23 cellular contexts compared by ENCODE assay signal in the genomic region with DNA sequence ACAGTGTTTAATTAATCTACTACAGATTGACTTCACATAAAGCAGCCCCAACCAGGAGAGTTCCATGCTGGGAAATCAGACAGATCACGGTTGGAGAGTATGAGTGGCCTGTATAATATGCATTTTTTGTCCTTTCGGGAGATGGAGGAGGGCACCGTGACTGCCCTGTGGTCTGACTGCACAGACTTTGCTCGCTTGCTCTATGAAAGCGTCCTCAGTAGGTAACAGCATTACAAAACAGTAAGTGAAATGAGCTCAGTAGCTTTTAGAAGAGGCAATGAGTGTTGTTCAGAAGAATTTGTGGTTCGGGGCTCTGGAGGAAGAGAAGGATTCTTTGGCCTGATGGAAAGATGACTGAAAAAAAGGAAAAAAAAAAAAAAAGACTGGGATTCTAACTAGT. TPM values are rescaled to one million over a fixed set of nuclear protein-coding genes. Genes with fewer than 3 reads are reported as not detected.
DNase-seq lines count a peak whose midpoint lies in the region; ATAC-seq, FAIRE-seq and TF ChIP-seq lines count a peak whose summit lies in the region.
"Had no signal": no experiment of that assay in that cellular context is flagged by ENCODE, and none has a peak within 500 bp of the region (broad histone marks: within the 10 kb centered on the region; RNA-seq: fewer than 3 reads in every experiment).

No MANE protein-coding gene starts in this region.

- no peak overlapping the region for H3K23ac ChIP-seq in neuronal stem cell (ENCODE audit: low read depth, low read length, poor library complexity)

- no peak overlapping the region for H3K18ac ChIP-seq in neuronal stem cell (ENCODE audit: low read length)

- no peak overlapping the region for H2BK120ac ChIP-seq in neuronal stem cell (ENCODE audit: low read depth, low read length)

- H3K27me3 ChIP-seq in HepG2 (ENCODE audit: control insufficient read depth in 1 of 2, insufficient read depth in 2 of 2, low read length in 2 of 2) (no peaks in the 10 kb centered on the region), right lobe of liver (no peaks in the 10 kb centered on the region), neuronal stem cell (ENCODE audit: control insufficient read depth in 3 of 3, insufficient read depth in 3 of 3, low read depth in 1 of 3, low read length in 3 of 3) (no peaks in the 10 kb centered on the region), testis (no peaks in the 10 kb centered on the region)
- H3K27me3 ChIP-seq: esophagus muscularis mucosa, gastrocnemius medialis, right atrium auricular region, thyroid gland had no signal

- CTCF ChIA-PET in HepG2 (lab: Yijun Ruan, JAX; ENCODE audit: low intra/inter-chr PET ratio, low total read pairs) (no interaction called here), RWPE1 (lab: Yijun Ruan, JAX) (no interaction called here)

- no peak overlapping the region for H2AFZ ChIP-seq in HepG2 (ENCODE audit: low read length)
- H2AFZ ChIP-seq in neuronal stem cell (ENCODE audit: low read length) = peak overlapping the region; percentile 69

- H4K91ac ChIP-seq in neuronal stem cell (ENCODE audit: low read depth, low read length, poor library complexity) = no peak overlapping the region

- DNase-seq in HepG2 (ENCODE audit: low spot score) (peak; percentile 28), right lobe of liver (no peak), kidney tubule cell (ENCODE audit: low spot score) (peak; percentile 43), neuronal stem cell (ENCODE audit: low spot score) (no peak), testis (no peak), RWPE1 (ENCODE audit: low spot score) (no peak), NCI-H2107 treated with DMSO at 0.1 percent for 48 hours (lab: John Stamatoyannopoulos, UW; ENCODE audit: unreplicated experiment) (no peak), GDM1 (lab: John Stamatoyannopoulos, UW) (no peak)
- DNase-seq: 8988T; activated CD4-positive, alpha-beta memory T cell treated with anti-CD3 and anti-CD28 coated beads, Interleukin-2, amount 10 ng/mL, durations not matched to agents 7 days and 5 days; activated CD4-positive, CD25-positive, alpha-beta regulatory T cell treated with anti-CD3 and anti-CD28 coated beads, Interleukin-2, amount 50 U/mL, for 72 hours; CD4-positive, alpha-beta T cell; DMS 273 treated with DMSO at 0.1 percent for 48 hours; effector memory CD4-positive, alpha-beta T cell; gastrocnemius medialis; KBM-7; nucleus accumbens; stimulated activated naive CD8-positive, alpha-beta T cell treated with anti-CD3 and anti-CD28 coated beads, Interleukin-15, Interleukin-2, amounts not matched to agents 100 U/mL and 50 U/mL, for 24 hours; T-helper 1 cell; thyroid gland had no signal

- H3K79me2 ChIP-seq in HepG2 (ENCODE audit: insufficient read depth, low read length) = no peaks in the 10 kb centered on the region

- POLR2A ChIA-PET in HepG2 (lab: Yijun Ruan, JAX) (interaction anchor here (1.7 kb wide), 1 partner anchor 33 kb away, joined by 8 read pairs; the partner anchor contains the start of gene SKIL), RWPE1 (lab: Yijun Ruan, JAX; ENCODE audit: low non-redundant PET) (interaction anchor here (0.7 kb wide), 1 partner anchor 34 kb away, joined by 5 read pairs; the partner anchor contains the start of gene SKIL)

- H3K14ac ChIP-seq in neuronal stem cell (ENCODE audit: low read length) = no peak overlapping the region

- no peak overlapping the region for H3K9ac ChIP-seq in HepG2 (ENCODE audit: insufficient read depth, low read depth, low read length)
- no peak overlapping the region for H3K9ac ChIP-seq in neuronal stem cell (ENCODE audit: low read depth, low read length, poor library complexity)

- no peak for TF ChIP-seq POLR2A in HepG2 (IDR thresholded peaks at IDR 0.05; ENCODE audit: insufficient read depth in 1 of 2, low read depth in 2 of 2, low read length in 2 of 2)
- TF ChIP-seq POLR2A in right lobe of liver (IDR thresholded peaks at IDR 0.05) = no peak
- TF ChIP-seq POLR2A in testis (IDR thresholded peaks at IDR 0.05) = no peak

- FAIRE-seq in HepG2 (lab: Jason Lieb, UNC) = peak; percentile 26
- FAIRE-seq: TTC549 had no signal

- H2AK5ac ChIP-seq in neuronal stem cell (ENCODE audit: low read depth, low read length) = no peak overlapping the region

- H4K20me1 ChIP-seq in HepG2 (ENCODE audit: insufficient read depth, low read length) = no peaks in the 10 kb centered on the region

- BruUV-seq in HepG2 (replicated peaks; lab: Mats Ljungman, UMichigan) = no TSS peak

- TF ChIP-seq EP300 in HepG2 (IDR thresholded peaks at IDR 0.05; ENCODE audit: low read depth in 2 of 2, low read length in 2 of 2) (no peak), HepG2 (CRISPR knock-in tag; IDR thresholded peaks at IDR 0.05; ENCODE audit: borderline replicate concordance) (no peak)

- no peak overlapping the region for H2BK15ac ChIP-seq in neuronal stem cell (ENCODE audit: low read length)

- TF ChIP-seq CTCF in HepG2 (CRISPR knock-in tag; IDR thresholded peaks at IDR 0.05) (no peak), right lobe of liver (IDR thresholded peaks at IDR 0.05) (no peak), testis (IDR thresholded peaks at IDR 0.05) (no peak), RWPE1 (conservative IDR thresholded peaks at IDR 0.05; ENCODE audit: low read depth) (no peak)

- no peak overlapping the region for H2BK5ac ChIP-seq in neuronal stem cell (ENCODE audit: low read length)

- ATAC-seq in HepG2 = peak; percentile 88
- no peak for ATAC-seq in right lobe of liver
- ATAC-seq: gastrocnemius medialis; stimulated activated naive CD8-positive, alpha-beta T cell treated with anti-CD3 and anti-CD28 coated beads, Interleukin-15, Interleukin-2, amounts not matched to agents 100 U/mL and 50 U/mL, for 24 hours had no signal

- H3K4me1 ChIP-seq in HepG2 (ENCODE audit: insufficient read depth, low read length) (peaks cover 19% of the 10 kb centered on the region), right lobe of liver (no peaks in the 10 kb centered on the region), neuronal stem cell (ENCODE audit: control insufficient read depth in 2 of 2, insufficient read depth in 1 of 2, low read depth in 1 of 2, low read length in 2 of 2) (peaks cover 0 to 23% of the 10 kb centered on the region in 2 donors), testis (no peaks in the 10 kb centered on the region)
- H3K4me1 ChIP-seq: esophagus muscularis mucosa, gastrocnemius medialis, right atrium auricular region, thyroid gland had no signal

- 14% methylated on average over 6 of the region's 6 CpGs for WGBS in HepG2 (ENCODE audit: low lambda C conversion rate)
- 68% methylated on average over 6 of the region's 6 CpGs for WGBS in right lobe of liver (ENCODE audit: insufficient coverage, low coverage, low lambda C conversion rate, missing lambda C conversion rate)
- no CpG with 5 or more reads among the region's 6 CpGs for WGBS in neuronal stem cell (ENCODE audit: extremely low coverage in 2 of 2, insufficient read length in 2 of 2, insufficient replicate concordance in 1 of 2), 2 donors
- WGBS in testis, 2 donors = 82 to 88% methylated on average over 6 of the region's 6 CpGs

- intact Hi-C loops in HepG2 (cut with micrococcal nuclease; ENCODE audit: unreplicated experiment) = no loop called here
- intact Hi-C loops in right lobe of liver (cut with DNase I) = no loop called here
- intact Hi-C loops in testis (cut with DNase I; ENCODE audit: low total_unique reads) = no loop called here

- peak overlapping the region; percentile 66 for H3K4me2 ChIP-seq in HepG2 (ENCODE audit: low read depth, low read length)
- no peak overlapping the region for H3K4me2 ChIP-seq in neuronal stem cell (ENCODE audit: insufficient read depth, low read length, poor library complexity, severe bottlenecking)

- no peak for TF ChIP-seq RAD21 in HepG2 (CRISPR knock-in tag; IDR thresholded peaks at IDR 0.05)

- H3K4me3 ChIP-seq in HepG2 (replicated peaks in 1 of 3; ENCODE audit: insufficient read depth in 1 of 3, low read depth in 2 of 3, low read length in 3 of 3) (no peak overlapping the region), right lobe of liver (no peak overlapping the region), neuronal stem cell (ENCODE audit: low read length in 2 of 2) (no peak overlapping the region), testis (no peak overlapping the region)
- H3K4me3 ChIP-seq: esophagus muscularis mucosa, gastrocnemius medialis, right atrium auricular region, thyroid gland had no signal

- in situ Hi-C loops in HepG2 (cut with HindIII; ENCODE audit: extremely low pct_ligation_motif_present, low pct_unique_long_range_greater_than_20kb) = loop anchor here (25.0 kb wide), 1 partner anchor 489 kb away; no protein-coding TSS in a partner anchor

- H3K79me1 ChIP-seq in neuronal stem cell (ENCODE audit: low read depth, low read length) = no peaks in the 10 kb centered on the region

- no peaks in the 10 kb centered on the region for H3K36me3 ChIP-seq in HepG2 (replicated peaks in 1 of 2; ENCODE audit: control insufficient read depth in 1 of 2, insufficient read depth in 2 of 2, low read length in 2 of 2)
- no peaks in the 10 kb centered on the region for H3K36me3 ChIP-seq in right lobe of liver
- H3K36me3 ChIP-seq in neuronal stem cell (replicated peaks in 1 of 2; ENCODE audit: control insufficient read depth in 2 of 2, insufficient read depth in 2 of 2, low read length in 2 of 2) = no peaks in the 10 kb centered on the region
- no peaks in the 10 kb centered on the region for H3K36me3 ChIP-seq in testis (ENCODE audit: low read depth, missing control alignments)
- H3K36me3 ChIP-seq: esophagus muscularis mucosa, gastrocnemius medialis, right atrium auricular region, thyroid gland had no signal

- no peak overlapping the region for H2BK12ac ChIP-seq in neuronal stem cell (ENCODE audit: low read length)

- no peaks in the 10 kb centered on the region for H3K9me3 ChIP-seq in HepG2 (ENCODE audit: low read length)
- no peaks in the 10 kb centered on the region for H3K9me3 ChIP-seq in right lobe of liver
- peaks cover 3 to 16% of the 10 kb centered on the region in 2 donors for H3K9me3 ChIP-seq in neuronal stem cell (replicated peaks in 1 of 2; ENCODE audit: control insufficient read depth in 2 of 2, insufficient read depth in 1 of 2, low read depth in 1 of 2, low read length in 2 of 2)
- H3K9me3 ChIP-seq in testis = no peaks in the 10 kb centered on the region
- H3K9me3 ChIP-seq: gastrocnemius medialis, thyroid gland had no signal

- H3K27ac ChIP-seq in HepG2 (ENCODE audit: extremely low read length, insufficient read depth, low read length) = no peak overlapping the region
- no peak overlapping the region for H3K27ac ChIP-seq in right lobe of liver
- H3K27ac ChIP-seq in neuronal stem cell (replicated peaks; ENCODE audit: low read length) = no peak overlapping the region
- no peak overlapping the region for H3K27ac ChIP-seq in testis
- no peak overlapping the region for H3K27ac ChIP-seq in RWPE1
- H3K27ac ChIP-seq: esophagus muscularis mucosa, gastrocnemius medialis, right atrium auricular region, thyroid gland had no signal

- no peak overlapping the region for H4K8ac ChIP-seq in neuronal stem cell (ENCODE audit: low read depth, low read length)

- no peak overlapping the region for H3K4ac ChIP-seq in neuronal stem cell (ENCODE audit: low read length)

RNA-seq across cellular contexts. Expression of gene SKIL, which starts 34.1 kb away (rescaled TPM):
- 20.7 and 29.8 TPM in 2 replicates for total RNA-seq in HepG2 (2016; rRNA removed; fragmentation: Illumina TruSeq; extraction: Trizol)
- total RNA-seq in HepG2 (2016; cell fraction: cytosol; rRNA removed; fragmentation: Illumina TruSeq; extraction: Trizol; ENCODE audit: low read depth) = 16.8 and 18.2 TPM in 2 replicates
- 19.7 and 32.1 TPM in 2 replicates for total RNA-seq in HepG2 (2016; cell fraction: insoluble cytoplasmic fraction; rRNA removed; fragmentation: Illumina TruSeq; extraction: Trizol)
- 25.3 and 31.7 TPM in 2 replicates for total RNA-seq in HepG2 (2016; cell fraction: membrane; rRNA removed; fragmentation: Illumina TruSeq; extraction: Trizol)
- 18.0 and 20.9 TPM in 2 replicates for total RNA-seq in HepG2 (2016; cell fraction: nucleus; rRNA removed; fragmentation: Illumina TruSeq; extraction: Trizol)
- 5.2 and 5.3 TPM in 2 replicates for polyA plus RNA-seq in HepG2 (2011; rRNA removed)
- polyA plus RNA-seq in HepG2 (2011; cell fraction: cytosol; rRNA removed) = 2.2 and 3.1 TPM in 2 replicates
- polyA plus RNA-seq in HepG2 (2011; cell fraction: nucleus; rRNA removed) = 4.5 and 4.9 TPM in 2 replicates
- polyA plus RNA-seq in HepG2 (2012) = 6.4 and 8.7 TPM in 2 replicates
- polyA plus RNA-seq in HepG2 (2016; cell fraction: cytosol; fragmentation: Illumina TruSeq; extraction: Trizol; ENCODE audit: low read depth) = 1.0 and 1.7 TPM in 2 replicates
- 10.5 TPM in 2 replicates for polyA plus RNA-seq in HepG2 (2016; cell fraction: insoluble cytoplasmic fraction; fragmentation: Illumina TruSeq; extraction: Trizol; ENCODE audit: low read depth)
- 1.8 and 2.3 TPM in 2 replicates for polyA plus RNA-seq in HepG2 (2016; cell fraction: membrane; fragmentation: Illumina TruSeq; extraction: Trizol; ENCODE audit: low read depth)
- 15.1 and 17.1 TPM in 2 replicates for polyA plus RNA-seq in HepG2 (2016; cell fraction: nucleus; fragmentation: Illumina TruSeq; extraction: Trizol; ENCODE audit: insufficient read depth, low read depth)
- 16.1 and 55.5 TPM in 2 replicates for polyA minus RNA-seq in HepG2 (2011; rRNA and poly(A)+ RNA removed; ENCODE audit: low replicate concordance)
- polyA minus RNA-seq in HepG2 (2011; cell fraction: cytosol; rRNA and poly(A)+ RNA removed) = 20.8 TPM in 2 replicates
- 19.6 and 20.1 TPM in 2 replicates for polyA minus RNA-seq in HepG2 (2011; cell fraction: nucleus; rRNA and poly(A)+ RNA removed)
- 10 to 100 TPM; 14.1 to 29.1 (median 21.3) TPM for total RNA-seq in right lobe of liver
- polyA plus RNA-seq in neuronal stem cell (2013, experiment 1 of 2) = 4.5 TPM
- 5.5 TPM for polyA plus RNA-seq in neuronal stem cell (2013, experiment 2 of 2)
- 10 to 100 TPM; 47.4 to 53.6 TPM for total RNA-seq in testis
- polyA plus RNA-seq in testis (ENCODE audit: insufficient read depth, low read depth, low replicate concordance) = 19.1 TPM

Comparison
In these comparisons a context has a peak if more than half of its experiments do, and no peak if none do; other contexts are left out.
1. DNase-seq: peak in HepG2 (single experiment) and kidney tubule cell (single experiment); none in right lobe of liver (0 of 3), neuronal stem cell (single experiment), testis (single experiment), RWPE1 (single experiment), NCI-H2107 treated with DMSO at 0.1 percent for 48 hours (single experiment) and GDM1 (single experiment).